Comparison of ENCODE assay signal across 1 cellular context in the genomic region with DNA sequence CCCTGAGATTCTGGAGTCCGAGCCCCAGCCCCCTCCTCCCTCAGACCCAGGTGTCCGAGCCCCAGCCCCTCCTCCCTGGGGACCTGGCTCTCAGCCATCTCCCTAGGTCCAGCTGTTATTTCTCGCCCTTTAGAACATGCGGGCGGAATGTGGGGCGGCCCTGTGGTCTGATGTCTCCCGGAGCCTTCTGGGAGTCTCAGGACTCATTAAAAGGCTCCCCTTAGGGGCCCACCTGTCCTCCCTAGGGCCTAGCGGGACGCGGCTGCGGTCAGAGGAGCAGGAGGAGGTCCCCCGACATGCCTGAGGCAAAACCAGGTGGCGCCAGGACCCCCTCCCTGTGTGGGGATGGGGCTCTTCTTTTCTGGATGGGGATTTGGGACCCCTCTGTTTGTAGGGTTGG.
TF ChIP-seq lines count a peak whose summit lies in the region.

A gene (plus strand): TSS at position 235 of the 400 bp plus-strand sequence. CDS start 62 bp downstream, at position 297.

TF ChIP-seq in IMR-90, 13 proteins besides CTCF, POLR2A, EP300 and RAD21 (continued from another document):
- TF ChIP-seq, protein P1, sequence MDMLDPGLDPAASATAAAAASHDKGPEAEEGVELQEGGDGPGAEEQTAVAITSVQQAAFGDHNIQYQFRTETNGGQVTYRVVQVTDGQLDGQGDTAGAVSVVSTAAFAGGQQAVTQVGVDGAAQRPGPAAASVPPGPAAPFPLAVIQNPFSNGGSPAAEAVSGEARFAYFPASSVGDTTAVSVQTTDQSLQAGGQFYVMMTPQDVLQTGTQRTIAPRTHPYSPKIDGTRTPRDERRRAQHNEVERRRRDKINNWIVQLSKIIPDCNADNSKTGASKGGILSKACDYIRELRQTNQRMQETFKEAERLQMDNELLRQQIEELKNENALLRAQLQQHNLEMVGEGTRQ (IDR thresholded peaks at IDR 0.05; ENCODE audit: low read depth, low read length), result no peak
- TF ChIP-seq RCOR1 (IDR thresholded peaks at IDR 0.05; ENCODE audit: insufficient replicate concordance, low read length) (no peak), MXI1 (IDR thresholded peaks at IDR 0.05; ENCODE audit: borderline replicate concordance, low read depth, low read length) (no peak), FOS (IDR thresholded peaks at IDR 0.05; ENCODE audit: low read depth, low read length) (no peak), MAZ (IDR thresholded peaks at IDR 0.05; ENCODE audit: borderline replicate concordance, low read depth, low read length) (no peak), BHLHE40 (IDR thresholded peaks at IDR 0.05; ENCODE audit: low read depth, low read length) (no peak), MAFK (IDR thresholded peaks at IDR 0.05; ENCODE audit: low read depth, low read length) (no peak), CHD1 (IDR thresholded peaks at IDR 0.05; ENCODE audit: low read depth, low read length) (no peak), SMC3 (IDR thresholded peaks at IDR 0.05; ENCODE audit: low read depth, low read length) (no peak)
- TF ChIP-seq, protein P2, sequence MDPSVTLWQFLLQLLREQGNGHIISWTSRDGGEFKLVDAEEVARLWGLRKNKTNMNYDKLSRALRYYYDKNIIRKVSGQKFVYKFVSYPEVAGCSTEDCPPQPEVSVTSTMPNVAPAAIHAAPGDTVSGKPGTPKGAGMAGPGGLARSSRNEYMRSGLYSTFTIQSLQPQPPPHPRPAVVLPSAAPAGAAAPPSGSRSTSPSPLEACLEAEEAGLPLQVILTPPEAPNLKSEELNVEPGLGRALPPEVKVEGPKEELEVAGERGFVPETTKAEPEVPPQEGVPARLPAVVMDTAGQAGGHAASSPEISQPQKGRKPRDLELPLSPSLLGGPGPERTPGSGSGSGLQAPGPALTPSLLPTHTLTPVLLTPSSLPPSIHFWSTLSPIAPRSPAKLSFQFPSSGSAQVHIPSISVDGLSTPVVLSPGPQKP (IDR thresholded peaks at IDR 0.05; ENCODE audit: borderline replicate concordance, low read depth, low read length), result no peak
TF ChIP-seq in IMR-90: peak in this region for 0.
